Comparison of ENCODE assay signal across 14 cellular contexts in genomic region chr9:18472915-18473314, GRCh38. TPM values are rescaled to one million over a fixed set of nuclear protein-coding genes. Genes with fewer than 3 reads are reported as not detected.
DNase-seq lines count a peak whose midpoint lies in the region; ATAC-seq and TF ChIP-seq lines count a peak whose summit lies in the region.
"Had no signal": no experiment of that assay in that cellular context is flagged by ENCODE, and none has a peak within 500 bp of the region (broad histone marks: within the 10 kb centered on the region; RNA-seq: fewer than 3 reads in every experiment).

No MANE protein-coding gene starts in this region.

- TF ChIP-seq EP300 in sigmoid colon (IDR thresholded peaks at IDR 0.05) = no peak

- peak overlapping the region; percentile 63; the same call in 1 of the 2 replicates for H3K4me3 ChIP-seq in HUES48 (ENCODE audit: low read depth, low read length)
- peak overlapping the region in 1 of 4 donors; percentile 60 for H3K4me3 ChIP-seq in adrenal gland
- no peak overlapping the region for H3K4me3 ChIP-seq in right cardiac atrium (ENCODE audit: low read length)
- no peak overlapping the region for H3K4me3 ChIP-seq in sigmoid colon

- TF ChIP-seq POLR2A in adrenal gland (IDR thresholded peaks at IDR 0.05) (no peak), sigmoid colon (IDR thresholded peaks at IDR 0.05) (no peak)

- H3K9me3 ChIP-seq in HUES48 (ENCODE audit: control insufficient read depth, insufficient read depth, low read length) (0 out of 2 replicates have a peak, but pooled peaks cover 5% of the 10 kb centered on the region), adrenal gland (replicated peaks in 1 of 3) (no peaks in the 10 kb centered on the region), right cardiac atrium (ENCODE audit: control insufficient read depth, low read length) (no peaks in the 10 kb centered on the region), sigmoid colon (no peaks in the 10 kb centered on the region)
- H3K9me3 ChIP-seq: psoas muscle had no signal

- intact Hi-C loops in adrenal gland (cut with DNase I) = no loop called here
- intact Hi-C loops in right cardiac atrium (cut with DNase I) = no loop called here
- intact Hi-C loops in sigmoid colon (cut with DNase I) = no loop called here

- 22 to 27% (median 25%) methylated on average over 5 of the region's 5 CpGs for WGBS in adrenal gland, 4 donors
- 35% methylated on average over 5 of the region's 5 CpGs for WGBS in right cardiac atrium
- 49 to 68% methylated on average over 5 of the region's 5 CpGs for WGBS in sigmoid colon, 2 donors

- ATAC-seq in right cardiac atrium (peak; percentile 74 to 90), HG03139 (IDR thresholded peaks at IDR 0.05; ENCODE audit: unreplicated experiment) (no peak)
- ATAC-seq: CD8-positive, alpha-beta T cell; psoas muscle had no signal

- in situ Hi-C loops in GM13977 (cut with MboI; ENCODE audit: low pct_unique_long_range_greater_than_20kb, low sequenced_read_pairs, unreplicated experiment) = no loop called here

- H3K36me3 ChIP-seq in HUES48 (ENCODE audit: control insufficient read depth, insufficient read depth, low read length) (no peaks in the 10 kb centered on the region), adrenal gland (replicated peaks in 1 of 2) (no peaks in the 10 kb centered on the region), sigmoid colon (no peaks in the 10 kb centered on the region)

- TF ChIP-seq CTCF in adrenal gland (IDR thresholded peaks at IDR 0.05) (no peak), sigmoid colon (IDR thresholded peaks at IDR 0.05) (no peak), GM20000 (IDR thresholded peaks at IDR 0.05; ENCODE audit: extremely low read depth, missing control alignments) (no peak), GM13977 (IDR thresholded peaks at IDR 0.05; ENCODE audit: extremely low read depth, insufficient read depth, missing control alignments) (no peak)

- DNase-seq in adrenal gland (peak in 6 of 7 donors; percentile 52 to 74 (median 56)), right cardiac atrium (peak in 2 of 3 donors; percentile 26 to 68), sigmoid colon (no peak), GM20000 (ENCODE audit: low spot score) (no peak), GM13977 (ENCODE audit: low spot score) (no peak), glomerular visceral epithelial cell (ENCODE audit: extremely low spot score) (no peak)
- DNase-seq: activated CD4-positive, alpha-beta T cell treated with anti-CD3 and anti-CD28 coated beads for 48 hours; CD8-positive, alpha-beta T cell; cerebellar nuclear complex; NCI-H1694; psoas muscle had no signal

- H3K4me1 ChIP-seq in HUES48 (ENCODE audit: control insufficient read depth, insufficient read depth, low read length) = peaks cover 47% of the 10 kb centered on the region
- H3K4me1 ChIP-seq in adrenal gland (replicated peaks in 1 of 2) = peaks cover 0 to 11% of the 10 kb centered on the region in 2 donors
- H3K4me1 ChIP-seq in right cardiac atrium (ENCODE audit: control insufficient read depth, insufficient read depth, low read length) = peaks cover 2% of the 10 kb centered on the region
- H3K4me1 ChIP-seq in sigmoid colon = peaks cover 0 to 16% (median 10%) of the 10 kb centered on the region in 4 donors
- H3K4me1 ChIP-seq: psoas muscle had no signal

- H3K27ac ChIP-seq in HUES48 (ENCODE audit: low read depth, low read length) (peak overlapping the region; percentile 69), adrenal gland (peak overlapping the region in 4 of 5 donors; percentile 18 to 89 (median 62)), right cardiac atrium (ENCODE audit: low read length) (no peak overlapping the region), sigmoid colon (peak overlapping the region; percentile 17 to 62 (median 54))
- H3K27ac ChIP-seq: psoas muscle had no signal

- H3K9ac ChIP-seq in HUES48 (ENCODE audit: low read depth, low read length) = no peak overlapping the region

- H3K27me3 ChIP-seq in HUES48 (ENCODE audit: control insufficient read depth, insufficient read depth, low read length) = no peaks in the 10 kb centered on the region
- no peaks in the 10 kb centered on the region for H3K27me3 ChIP-seq in adrenal gland
- H3K27me3 ChIP-seq in right cardiac atrium (ENCODE audit: control insufficient read depth, insufficient read depth) = no peaks in the 10 kb centered on the region
- H3K27me3 ChIP-seq in sigmoid colon = no peaks in the 10 kb centered on the region

RNA-seq across cellular contexts. Expression of gene ADAMTSL1, which starts 1.0 kb away (rescaled TPM):
- total RNA-seq in adrenal gland = 10 to 100 TPM; 13.3 to 38.1 (median 27.1) TPM
- polyA plus RNA-seq in adrenal gland = 1 to 10 TPM; 4.9 to 9.9 (median 8.0) TPM
- 1 to 10 TPM; 2.2 to 5.0 (median 4.0) TPM for total RNA-seq in right cardiac atrium
- polyA plus RNA-seq in right cardiac atrium = 1.2 TPM
- 10 to 100 TPM in 2 of 4 donors, 1 to 10 TPM in 2; 6.5 to 13.6 (median 10.0) TPM for total RNA-seq in sigmoid colon
- 1 to 10 TPM; 1.4 to 3.7 (median 2.4) TPM for polyA plus RNA-seq in sigmoid colon
- total RNA-seq: CD8-positive, alpha-beta T cell; HT-29 had no signal

Comparison
In these comparisons a context has a peak if more than half of its experiments do, and no peak if none do; other contexts are left out.
1. DNase-seq: peak in adrenal gland (6 of 7) and right cardiac atrium (2 of 3); none in sigmoid colon (single experiment), GM20000 (single experiment), GM13977 (single experiment) and glomerular visceral epithelial cell (single experiment).